Comparison of ENCODE assay signal across 8 cellular contexts in genomic region chr14:69400154-69400553, GRCh38. TPM values are rescaled to one million over a fixed set of nuclear protein-coding genes. Genes with fewer than 3 reads are reported as not detected.
DNase-seq lines count a peak whose midpoint lies in the region; ATAC-seq and TF ChIP-seq lines count a peak whose summit lies in the region.

No MANE protein-coding gene starts in this region.

- H3K36me3 ChIP-seq in cardiac muscle cell (peaks cover 11% of the 10 kb centered on the region), suprapubic skin (peaks cover 7% of the 10 kb centered on the region)

- DNase-seq in cardiac muscle cell (ENCODE audit: low read depth in 1 of 2, low spot score in 1 of 2) (no peak), left cardiac atrium (no peak), immature natural killer cell (no peak), suprapubic skin (ENCODE audit: low spot score in 2 of 2) (no peak), NCI-H146 treated with DMSO at 0.1 percent for 48 hours (lab: John Stamatoyannopoulos, UW; ENCODE audit: unreplicated experiment) (no peak), sciatic nerve (ENCODE audit: low spot score) (no peak)

- H3K4me3 ChIP-seq in cardiac muscle cell (peak overlapping the region; percentile 87), suprapubic skin (peak overlapping the region; percentile 84)

- WGBS in suprapubic skin = 81% methylated on average over 6 of the region's 6 CpGs

- no peak overlapping the region for H3K27ac Mint-ChIP-seq in activated naive CD8-positive, alpha-beta T cell
- H3K27ac Mint-ChIP-seq in immature natural killer cell = peak overlapping the region in 2 of 6 donors; percentile 8 to 33

- no peak for TF ChIP-seq CTCF in cardiac muscle cell (IDR thresholded peaks at IDR 0.05; ENCODE audit: low read depth, low read length)
- TF ChIP-seq CTCF in suprapubic skin (IDR thresholded peaks at IDR 0.05) = no peak

- no peak overlapping the region for H3K27ac ChIP-seq in cardiac muscle cell
- no peak overlapping the region for H3K27ac ChIP-seq in suprapubic skin

- peaks cover 10% of the 10 kb centered on the region for H3K36me3 Mint-ChIP-seq in activated naive CD8-positive, alpha-beta T cell
- H3K36me3 Mint-ChIP-seq in immature natural killer cell = peaks cover 2 to 8% (median 8%) of the 10 kb centered on the region in 3 donors

- H3K9me3 Mint-ChIP-seq in activated naive CD8-positive, alpha-beta T cell (ENCODE audit: low read depth) = no peaks in the 10 kb centered on the region
- no peaks in the 10 kb centered on the region for H3K9me3 Mint-ChIP-seq in immature natural killer cell

- intact Hi-C loops in left cardiac atrium (cut with DNase I) = no loop called here
- intact Hi-C loops in sciatic nerve (cut with DNase I) = no loop called here

- peaks cover 28% of the 10 kb centered on the region for H3K4me1 ChIP-seq in cardiac muscle cell (ENCODE audit: low read depth)
- H3K4me1 ChIP-seq in suprapubic skin = peaks cover 56% of the 10 kb centered on the region

- peaks cover 67% of the 10 kb centered on the region for H3K4me1 Mint-ChIP-seq in activated naive CD8-positive, alpha-beta T cell (ENCODE audit: low read depth)
- H3K4me1 Mint-ChIP-seq in immature natural killer cell = peaks cover 57 to 78% of the 10 kb centered on the region in 2 donors

- TF ChIP-seq POLR2A in suprapubic skin (IDR thresholded peaks at IDR 0.05) = no peak

- TF ChIP-seq EP300 in suprapubic skin (IDR thresholded peaks at IDR 0.05) = no peak

- H3K9me3 ChIP-seq in cardiac muscle cell (ENCODE audit: low read depth) = no peaks in the 10 kb centered on the region
- no peaks in the 10 kb centered on the region for H3K9me3 ChIP-seq in suprapubic skin

- no peaks in the 10 kb centered on the region for H3K27me3 Mint-ChIP-seq in activated naive CD8-positive, alpha-beta T cell
- H3K27me3 Mint-ChIP-seq in immature natural killer cell (ENCODE audit: low read depth in 3 of 3) = peaks cover 4 to 9% (median 6%) of the 10 kb centered on the region in 3 donors

- peak overlapping the region; percentile 98 for H3K4me3 Mint-ChIP-seq in activated naive CD8-positive, alpha-beta T cell
- peak overlapping the region; percentile 94 to 100 (median 98) for H3K4me3 Mint-ChIP-seq in immature natural killer cell

- H3K27me3 ChIP-seq in cardiac muscle cell = no peaks in the 10 kb centered on the region
- H3K27me3 ChIP-seq in suprapubic skin = no peaks in the 10 kb centered on the region

- ATAC-seq in left cardiac atrium (no peak), HG02623 (IDR thresholded peaks at IDR 0.05; ENCODE audit: unreplicated experiment) (no peak), sciatic nerve (no peak)

RNA-seq across cellular contexts. Expression of gene SLC39A9, which starts 1.7 kb away (rescaled TPM):
- total RNA-seq in cardiac muscle cell = 36.8 and 38.9 TPM in 2 replicates
- 17.6 and 23.7 TPM in 2 replicates for polyA plus RNA-seq in cardiac muscle cell
- 10 to 100 TPM; 25.7 to 36.0 TPM for total RNA-seq in left cardiac atrium
- 10 to 100 TPM; 14.2 to 23.9 (median 19.6) TPM for polyA plus RNA-seq in immature natural killer cell
- 10 to 100 TPM; 46.5 to 65.6 (median 60.2) TPM for total RNA-seq in suprapubic skin
- 45.7 TPM for total RNA-seq in sciatic nerve

RNA-seq across cellular contexts. Expression of gene ERH, which starts 2.1 kb away (rescaled TPM):
- total RNA-seq in cardiac muscle cell (97.0 and 117 TPM in 2 replicates), left cardiac atrium (100 to 1,000 TPM; 113 to 150 TPM), suprapubic skin (10 to 100 TPM; 40.6 to 54.3 (median 41.5) TPM), sciatic nerve (113 TPM)
- polyA plus RNA-seq in cardiac muscle cell (296 TPM in 2 replicates), immature natural killer cell (10 to 100 TPM; 39.4 to 78.0 (median 66.7) TPM)
